ENCODE assay signal across 1 cellular context in the genomic region with DNA sequence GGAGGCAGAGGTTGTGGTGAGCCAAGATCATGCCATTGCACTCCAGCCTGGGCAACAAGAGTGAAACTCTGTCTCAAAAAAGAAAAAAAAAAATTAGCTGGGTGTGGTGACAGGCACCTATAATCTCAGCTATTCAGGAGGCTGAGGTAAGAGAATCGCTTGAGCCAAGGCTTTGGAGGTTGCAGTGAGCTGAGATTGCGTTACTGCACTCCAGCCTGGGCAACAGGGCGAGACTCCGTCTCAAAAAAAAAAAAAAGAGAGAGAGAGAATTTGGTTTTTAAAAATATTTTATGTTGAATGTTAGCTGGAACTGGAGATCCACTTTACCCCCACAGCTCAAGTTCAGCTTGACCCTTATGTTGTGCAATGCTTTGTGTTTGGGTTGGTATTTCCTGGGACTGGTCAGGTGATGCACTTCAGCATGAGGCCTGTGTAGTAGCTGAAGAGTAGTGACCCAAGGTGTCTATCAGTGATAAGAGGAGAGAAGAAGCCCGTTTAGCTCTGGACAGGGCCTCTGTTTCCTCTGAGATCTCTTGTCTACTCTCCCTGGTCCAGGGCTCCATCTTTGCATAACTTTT.
TF ChIP-seq lines count a peak whose summit lies in the region.

No MANE protein-coding gene starts in this region.

TF ChIP-seq in HEK293, 187 proteins besides CTCF, POLR2A, EP300 and RAD21 (continued from another document):
- no peak for TF ChIP-seq ZBTB44 (tag by site-specific recombination; IDR thresholded peaks at IDR 0.05)
- TF ChIP-seq KLF16 (tag by site-specific recombination; IDR thresholded peaks at IDR 0.05), result no peak
- no peak for TF ChIP-seq ZNF239 (tag by site-specific recombination; IDR thresholded peaks at IDR 0.05)
- no peak for TF ChIP-seq HOXC10 (CRISPR knock-in tag; IDR thresholded peaks at IDR 0.05)
- TF ChIP-seq ZBTB8A (tag by site-specific recombination; IDR thresholded peaks at IDR 0.05), result no peak
- TF ChIP-seq, protein P1, sequence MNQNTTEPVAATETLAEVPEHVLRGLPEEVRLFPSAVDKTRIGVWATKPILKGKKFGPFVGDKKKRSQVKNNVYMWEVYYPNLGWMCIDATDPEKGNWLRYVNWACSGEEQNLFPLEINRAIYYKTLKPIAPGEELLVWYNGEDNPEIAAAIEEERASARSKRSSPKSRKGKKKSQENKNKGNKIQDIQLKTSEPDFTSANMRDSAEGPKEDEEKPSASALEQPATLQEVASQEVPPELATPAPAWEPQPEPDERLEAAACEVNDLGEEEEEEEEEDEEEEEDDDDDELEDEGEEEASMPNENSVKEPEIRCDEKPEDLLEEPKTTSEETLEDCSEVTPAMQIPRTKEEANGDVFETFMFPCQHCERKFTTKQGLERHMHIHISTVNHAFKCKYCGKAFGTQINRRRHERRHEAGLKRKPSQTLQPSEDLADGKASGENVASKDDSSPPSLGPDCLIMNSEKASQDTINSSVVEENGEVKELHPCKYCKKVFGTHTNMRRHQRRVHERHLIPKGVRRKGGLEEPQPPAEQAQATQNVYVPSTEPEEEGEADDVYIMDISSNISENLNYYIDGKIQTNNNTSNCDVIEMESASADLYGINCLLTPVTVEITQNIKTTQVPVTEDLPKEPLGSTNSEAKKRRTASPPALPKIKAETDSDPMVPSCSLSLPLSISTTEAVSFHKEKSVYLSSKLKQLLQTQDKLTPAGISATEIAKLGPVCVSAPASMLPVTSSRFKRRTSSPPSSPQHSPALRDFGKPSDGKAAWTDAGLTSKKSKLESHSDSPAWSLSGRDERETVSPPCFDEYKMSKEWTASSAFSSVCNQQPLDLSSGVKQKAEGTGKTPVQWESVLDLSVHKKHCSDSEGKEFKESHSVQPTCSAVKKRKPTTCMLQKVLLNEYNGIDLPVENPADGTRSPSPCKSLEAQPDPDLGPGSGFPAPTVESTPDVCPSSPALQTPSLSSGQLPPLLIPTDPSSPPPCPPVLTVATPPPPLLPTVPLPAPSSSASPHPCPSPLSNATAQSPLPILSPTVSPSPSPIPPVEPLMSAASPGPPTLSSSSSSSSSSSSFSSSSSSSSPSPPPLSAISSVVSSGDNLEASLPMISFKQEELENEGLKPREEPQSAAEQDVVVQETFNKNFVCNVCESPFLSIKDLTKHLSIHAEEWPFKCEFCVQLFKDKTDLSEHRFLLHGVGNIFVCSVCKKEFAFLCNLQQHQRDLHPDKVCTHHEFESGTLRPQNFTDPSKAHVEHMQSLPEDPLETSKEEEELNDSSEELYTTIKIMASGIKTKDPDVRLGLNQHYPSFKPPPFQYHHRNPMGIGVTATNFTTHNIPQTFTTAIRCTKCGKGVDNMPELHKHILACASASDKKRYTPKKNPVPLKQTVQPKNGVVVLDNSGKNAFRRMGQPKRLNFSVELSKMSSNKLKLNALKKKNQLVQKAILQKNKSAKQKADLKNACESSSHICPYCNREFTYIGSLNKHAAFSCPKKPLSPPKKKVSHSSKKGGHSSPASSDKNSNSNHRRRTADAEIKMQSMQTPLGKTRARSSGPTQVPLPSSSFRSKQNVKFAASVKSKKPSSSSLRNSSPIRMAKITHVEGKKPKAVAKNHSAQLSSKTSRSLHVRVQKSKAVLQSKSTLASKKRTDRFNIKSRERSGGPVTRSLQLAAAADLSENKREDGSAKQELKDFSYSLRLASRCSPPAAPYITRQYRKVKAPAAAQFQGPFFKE (tag by site-specific recombination; IDR thresholded peaks at IDR 0.05; ENCODE audit: borderline replicate concordance), result no peak
- TF ChIP-seq PRDM6 (tag by site-specific recombination; IDR thresholded peaks at IDR 0.05), result no peak
- TF ChIP-seq ZNF701 (tag by site-specific recombination; IDR thresholded peaks at IDR 0.05), result no peak
- TF ChIP-seq ZNF274 (IDR thresholded peaks at IDR 0.05; ENCODE audit: low read length), result no peak
- no peak for TF ChIP-seq ZNF274 (tag by site-specific recombination; IDR thresholded peaks at IDR 0.05; ENCODE audit: borderline replicate concordance)
- no peak for TF ChIP-seq ZNF677 (tag by site-specific recombination; IDR thresholded peaks at IDR 0.05)
- no peak for TF ChIP-seq ZNF2 (tag by site-specific recombination; IDR thresholded peaks at IDR 0.05)
- TF ChIP-seq IKZF3 (tag by site-specific recombination; IDR thresholded peaks at IDR 0.05), result no peak
- TF ChIP-seq ZNF510 (tag by site-specific recombination; IDR thresholded peaks at IDR 0.05; ENCODE audit: insufficient replicate concordance), result no peak
- no peak for TF ChIP-seq ZSCAN4 (tag by site-specific recombination; IDR thresholded peaks at IDR 0.05)
- no peak for TF ChIP-seq ZNF830 (tag by site-specific recombination; IDR thresholded peaks at IDR 0.05; ENCODE audit: low read depth)
- peak; percentile 9; the same call in 1 of the 2 replicates for TF ChIP-seq KLF8 (tag by site-specific recombination; IDR thresholded peaks at IDR 0.05)
- TF ChIP-seq ZNF707 (tag by site-specific recombination; IDR thresholded peaks at IDR 0.05), result no peak
- 0 out of 2 replicates have a peak, but pooled peaks have one; percentile 7 for TF ChIP-seq KLF1 (tag by site-specific recombination; IDR thresholded peaks at IDR 0.05)
- TF ChIP-seq ZBTB17 (tag by site-specific recombination; IDR thresholded peaks at IDR 0.05), result 0 out of 2 replicates have a peak, but pooled peaks have one; percentile 27
- TF ChIP-seq, protein P2, sequence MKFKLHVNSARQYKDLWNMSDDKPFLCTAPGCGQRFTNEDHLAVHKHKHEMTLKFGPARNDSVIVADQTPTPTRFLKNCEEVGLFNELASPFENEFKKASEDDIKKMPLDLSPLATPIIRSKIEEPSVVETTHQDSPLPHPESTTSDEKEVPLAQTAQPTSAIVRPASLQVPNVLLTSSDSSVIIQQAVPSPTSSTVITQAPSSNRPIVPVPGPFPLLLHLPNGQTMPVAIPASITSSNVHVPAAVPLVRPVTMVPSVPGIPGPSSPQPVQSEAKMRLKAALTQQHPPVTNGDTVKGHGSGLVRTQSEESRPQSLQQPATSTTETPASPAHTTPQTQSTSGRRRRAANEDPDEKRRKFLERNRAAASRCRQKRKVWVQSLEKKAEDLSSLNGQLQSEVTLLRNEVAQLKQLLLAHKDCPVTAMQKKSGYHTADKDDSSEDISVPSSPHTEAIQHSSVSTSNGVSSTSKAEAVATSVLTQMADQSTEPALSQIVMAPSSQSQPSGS (tag by site-specific recombination; IDR thresholded peaks at IDR 0.05; ENCODE audit: low read depth), result no peak
- TF ChIP-seq ZNF23 (tag by site-specific recombination; IDR thresholded peaks at IDR 0.05; ENCODE audit: borderline replicate concordance), result no peak
- TF ChIP-seq ZNF169 (tag by site-specific recombination; IDR thresholded peaks at IDR 0.05), result no peak
- TF ChIP-seq BCL11A (tag by site-specific recombination; IDR thresholded peaks at IDR 0.05; ENCODE audit: low read depth), result no peak
- no peak for TF ChIP-seq ZFP37 (tag by site-specific recombination; IDR thresholded peaks at IDR 0.05)
- TF ChIP-seq ZNF621 (tag by site-specific recombination; IDR thresholded peaks at IDR 0.05), result no peak
- no peak for TF ChIP-seq ZNF114 (tag by site-specific recombination; IDR thresholded peaks at IDR 0.05)
- no peak for TF ChIP-seq ZNF544 (tag by site-specific recombination; IDR thresholded peaks at IDR 0.05)
- TF ChIP-seq SP3 (tag by site-specific recombination; IDR thresholded peaks at IDR 0.05), result no peak
- TF ChIP-seq SCRT2 (tag by site-specific recombination; IDR thresholded peaks at IDR 0.05), result no peak
- no peak for TF ChIP-seq HIC1 (tag by site-specific recombination; IDR thresholded peaks at IDR 0.05)
- TF ChIP-seq, protein P3, sequence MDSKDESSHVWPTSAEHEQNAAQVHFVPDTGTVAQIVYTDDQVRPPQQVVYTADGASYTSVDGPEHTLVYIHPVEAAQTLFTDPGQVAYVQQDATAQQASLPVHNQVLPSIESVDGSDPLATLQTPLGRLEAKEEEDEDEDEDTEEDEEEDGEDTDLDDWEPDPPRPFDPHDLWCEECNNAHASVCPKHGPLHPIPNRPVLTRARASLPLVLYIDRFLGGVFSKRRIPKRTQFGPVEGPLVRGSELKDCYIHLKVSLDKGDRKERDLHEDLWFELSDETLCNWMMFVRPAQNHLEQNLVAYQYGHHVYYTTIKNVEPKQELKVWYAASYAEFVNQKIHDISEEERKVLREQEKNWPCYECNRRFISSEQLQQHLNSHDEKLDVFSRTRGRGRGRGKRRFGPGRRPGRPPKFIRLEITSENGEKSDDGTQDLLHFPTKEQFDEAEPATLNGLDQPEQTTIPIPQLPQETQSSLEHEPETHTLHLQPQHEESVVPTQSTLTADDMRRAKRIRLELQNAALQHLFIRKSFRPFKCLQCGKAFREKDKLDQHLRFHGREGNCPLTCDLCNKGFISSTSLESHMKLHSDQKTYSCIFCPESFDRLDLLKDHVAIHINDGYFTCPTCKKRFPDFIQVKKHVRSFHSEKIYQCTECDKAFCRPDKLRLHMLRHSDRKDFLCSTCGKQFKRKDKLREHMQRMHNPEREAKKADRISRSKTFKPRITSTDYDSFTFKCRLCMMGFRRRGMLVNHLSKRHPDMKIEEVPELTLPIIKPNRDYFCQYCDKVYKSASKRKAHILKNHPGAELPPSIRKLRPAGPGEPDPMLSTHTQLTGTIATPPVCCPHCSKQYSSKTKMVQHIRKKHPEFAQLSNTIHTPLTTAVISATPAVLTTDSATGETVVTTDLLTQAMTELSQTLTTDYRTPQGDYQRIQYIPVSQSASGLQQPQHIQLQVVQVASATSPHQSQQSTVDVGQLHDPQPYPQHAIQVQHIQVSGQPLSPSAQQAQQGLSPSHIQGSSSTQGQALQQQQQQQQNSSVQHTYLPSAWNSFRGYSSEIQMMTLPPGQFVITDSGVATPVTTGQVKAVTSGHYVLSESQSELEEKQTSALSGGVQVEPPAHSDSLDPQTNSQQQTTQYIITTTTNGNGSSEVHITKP (tag by site-specific recombination; IDR thresholded peaks at IDR 0.05), result 0 out of 2 replicates have a peak, but pooled peaks have one; percentile 42
TF ChIP-seq in HEK293: peak in this region for 5.
